ENCODE assay signal across 21 cellular contexts in genomic region chr12:108328420-108328819, GRCh38. TPM values are rescaled to one million over a fixed set of nuclear protein-coding genes. Genes with fewer than 3 reads are reported as not detected.
A peak's percentile ranks its signal among the peaks of the same experiment; 100 is the strongest.
DNase-seq lines count a peak whose midpoint lies in the region; ATAC-seq and TF ChIP-seq lines count a peak whose summit lies in the region.
"Had no signal": no experiment of that assay in that cellular context is flagged by ENCODE, and none has a peak within 500 bp of the region (broad histone marks: within the 10 kb centered on the region; RNA-seq: fewer than 3 reads in every experiment).

No MANE protein-coding gene starts in this region.

- no peak for DNase-seq in right atrium auricular region (ENCODE audit: low spot score)
- DNase-seq in psoas muscle, result peak in 1 of 2 donors; percentile 75
- no peak for DNase-seq in uterus
- DNase-seq in activated CD8-positive, alpha-beta memory T cell treated with anti-CD3 and anti-CD28 coated beads, Interleukin-2, amount 50 U/mL, for 48 hours, result no peak
- no peak for DNase-seq in T-helper 17 cell
- DNase-seq: activated CD4-positive, alpha-beta T cell treated with anti-CD3 and anti-CD28 coated beads for 4 hours; activated naive CD4-positive, alpha-beta T cell treated with anti-CD3 and anti-CD28 coated beads, Interleukin-2, amount 10 ng/mL, durations not matched to agents 7 days and 5 days; amygdala; CD4-positive, CD25-positive, alpha-beta regulatory T cell; dorsolateral prefrontal cortex; naive thymus-derived CD8-positive, alpha-beta T cell; NCI-H1105; NCI-H2029; NCI-H526 treated with DMSO at 0.1 percent for 48 hours; ovary had no signal

- peaks cover 2% of the 10 kb centered on the region for H3K36me3 Mint-ChIP-seq in T-helper 17 cell (ENCODE audit: low read depth)
- H3K36me3 Mint-ChIP-seq: activated naive CD4-positive, alpha-beta T cell treated with anti-CD3 and anti-CD28 coated beads, Interleukin-2, amount 10 ng/mL, durations not matched to agents 7 days and 5 days; CD4-positive, CD25-positive, alpha-beta regulatory T cell; mesothelial cell of epicardium; naive thymus-derived CD8-positive, alpha-beta T cell had no signal

- H3K4me1 Mint-ChIP-seq in T-helper 17 cell, result no peaks in the 10 kb centered on the region
- H3K4me1 Mint-ChIP-seq: activated naive CD4-positive, alpha-beta T cell treated with anti-CD3 and anti-CD28 coated beads, Interleukin-2, amount 10 ng/mL, durations not matched to agents 7 days and 5 days; mesothelial cell of epicardium had no signal

- no peak overlapping the region for H3K27ac Mint-ChIP-seq in T-helper 17 cell
- H3K27ac Mint-ChIP-seq: activated naive CD4-positive, alpha-beta T cell treated with anti-CD3 and anti-CD28 coated beads, Interleukin-2, amount 10 ng/mL, durations not matched to agents 7 days and 5 days; CD4-positive, CD25-positive, alpha-beta regulatory T cell; mesothelial cell of epicardium; naive thymus-derived CD8-positive, alpha-beta T cell; T-helper 1 cell treated with Interleukin-12 subunit alpha and Interleukin-12 subunit beta and Interleukin-4 antibody, amounts not matched to agents 30 μg/mL and 1 μg/mL, for 36 hours had no signal

- no peaks in the 10 kb centered on the region for H3K36me3 ChIP-seq in right atrium auricular region
- H3K36me3 ChIP-seq in psoas muscle (ENCODE audit: insufficient read depth in 1 of 2, low read depth in 1 of 2), result no peaks in the 10 kb centered on the region
- no peaks in the 10 kb centered on the region for H3K36me3 ChIP-seq in uterus
- H3K36me3 ChIP-seq: cardiac muscle cell, ovary had no signal

- no peak overlapping the region for H3K4me3 ChIP-seq in right atrium auricular region
- no peak overlapping the region for H3K4me3 ChIP-seq in psoas muscle
- H3K4me3 ChIP-seq in uterus, result no peak overlapping the region
- H3K4me3 ChIP-seq: cardiac muscle cell, dorsolateral prefrontal cortex, ovary had no signal

- H3K4me1 ChIP-seq in right atrium auricular region (peaks cover 0 to 18% of the 10 kb centered on the region in 2 donors), psoas muscle (no peaks in the 10 kb centered on the region), uterus (no peaks in the 10 kb centered on the region)

- H3K9me3 ChIP-seq in right atrium auricular region (no peaks in the 10 kb centered on the region), psoas muscle (no peaks in the 10 kb centered on the region), uterus (no peaks in the 10 kb centered on the region), T-helper 17 cell (ENCODE audit: control insufficient read depth, low read length, poor library complexity, severe bottlenecking) (no peaks in the 10 kb centered on the region)
- H3K9me3 ChIP-seq: ovary had no signal

- H3K4me3 Mint-ChIP-seq in T-helper 17 cell, result no peak overlapping the region
- H3K4me3 Mint-ChIP-seq: activated naive CD4-positive, alpha-beta T cell treated with anti-CD3 and anti-CD28 coated beads, Interleukin-2, amount 10 ng/mL, durations not matched to agents 7 days and 5 days; CD4-positive, CD25-positive, alpha-beta regulatory T cell; mesothelial cell of epicardium; naive thymus-derived CD8-positive, alpha-beta T cell; T-helper 1 cell treated with Interleukin-12 subunit alpha and Interleukin-12 subunit beta and Interleukin-4 antibody, amounts not matched to agents 30 μg/mL and 1 μg/mL, for 36 hours had no signal

- intact Hi-C loops in psoas muscle (cut with DNase I), result no loop called here
- intact Hi-C loops in uterus (cut with DNase I; ENCODE audit: low total_unique reads), result no loop called here

- H3K27me3 ChIP-seq in right atrium auricular region (no peaks in the 10 kb centered on the region), psoas muscle (ENCODE audit: insufficient read depth in 3 of 3, low read length in 2 of 3) (no peaks in the 10 kb centered on the region), uterus (no peaks in the 10 kb centered on the region)
- H3K27me3 ChIP-seq: cardiac muscle cell, dorsolateral prefrontal cortex, ovary had no signal

- peaks cover 24% of the 10 kb centered on the region for H3K27me3 Mint-ChIP-seq in T-helper 17 cell
- H3K27me3 Mint-ChIP-seq: activated naive CD4-positive, alpha-beta T cell treated with anti-CD3 and anti-CD28 coated beads, Interleukin-2, amount 10 ng/mL, durations not matched to agents 7 days and 5 days had no signal

- peak overlapping the region; percentile 63 for H3K27ac ChIP-seq in cingulate gyrus (ENCODE audit: low read depth, low read length)
- peak overlapping the region; percentile 28 to 59 for H3K27ac ChIP-seq in right atrium auricular region
- H3K27ac ChIP-seq in psoas muscle, result no peak overlapping the region
- H3K27ac ChIP-seq in uterus, result peak overlapping the region; percentile 53 to 59
- H3K27ac ChIP-seq: cardiac muscle cell, ovary had no signal

- ATAC-seq in psoas muscle, result peak in 3 of 4 donors; percentile 31 to 67 (median 55)
- no peak for ATAC-seq in GM19452 (IDR thresholded peaks at IDR 0.05; ENCODE audit: unreplicated experiment)
- ATAC-seq in T-helper 17 cell, result no peak
- ATAC-seq: HepG2; naive thymus-derived CD8-positive, alpha-beta T cell had no signal

- TF ChIP-seq CTCF in right atrium auricular region (IDR thresholded peaks at IDR 0.05) (no peak), psoas muscle (IDR thresholded peaks at IDR 0.05) (no peak), uterus (IDR thresholded peaks at IDR 0.05) (no peak)

- WGBS in psoas muscle, 3 donors, result 37% methylated on average over 7 of the region's 7 CpGs

- no peak for TF ChIP-seq POLR2A in uterus (IDR thresholded peaks at IDR 0.05)

RNA-seq across cellular contexts. Expression of gene CMKLR1, which starts 10.7 kb away (rescaled TPM):
- total RNA-seq in right atrium auricular region (10 to 100 TPM in 1 of 2 donors, 1 to 10 TPM in 1; 6.2 to 11.0 TPM), psoas muscle (1 to 10 TPM; 4.4 to 7.0 (median 5.1) TPM), uterus (10 to 100 TPM in 2 of 4 donors, 1 to 10 TPM in 2; 8.2 to 27.1 (median 11.5) TPM), T-helper 17 cell (under 1 TPM in 1 of 2 donors, not detected in 1; 0.22 TPM)
- 1 to 10 TPM in 1 of 3 donors, under 1 TPM in 2; 0.94 to 2.4 (median 0.98) TPM for polyA plus RNA-seq in psoas muscle
- total RNA-seq: cardiac muscle cell, HepG2 had no signal
- polyA plus RNA-seq: HepG2 had no signal

Comparison
In these comparisons a context has a peak if more than half of its experiments do, and no peak if none do; other contexts are left out.
1. ATAC-seq: peak in psoas muscle (3 of 4); none in GM19452 (single experiment) and T-helper 17 cell (single experiment).
2. RNA of gene CMKLR1, which starts 10.7 kb away (total RNA-seq): 8.2 to 27.1 TPM in uterus, 6.2 to 11.0 TPM in right atrium auricular region and 4.4 to 7.0 TPM in psoas muscle; 0.22 TPM in T-helper 17 cell; every median in the first group is over 4 times any median in the second.